8 cellular contexts compared by ENCODE assay signal in the genomic region with DNA sequence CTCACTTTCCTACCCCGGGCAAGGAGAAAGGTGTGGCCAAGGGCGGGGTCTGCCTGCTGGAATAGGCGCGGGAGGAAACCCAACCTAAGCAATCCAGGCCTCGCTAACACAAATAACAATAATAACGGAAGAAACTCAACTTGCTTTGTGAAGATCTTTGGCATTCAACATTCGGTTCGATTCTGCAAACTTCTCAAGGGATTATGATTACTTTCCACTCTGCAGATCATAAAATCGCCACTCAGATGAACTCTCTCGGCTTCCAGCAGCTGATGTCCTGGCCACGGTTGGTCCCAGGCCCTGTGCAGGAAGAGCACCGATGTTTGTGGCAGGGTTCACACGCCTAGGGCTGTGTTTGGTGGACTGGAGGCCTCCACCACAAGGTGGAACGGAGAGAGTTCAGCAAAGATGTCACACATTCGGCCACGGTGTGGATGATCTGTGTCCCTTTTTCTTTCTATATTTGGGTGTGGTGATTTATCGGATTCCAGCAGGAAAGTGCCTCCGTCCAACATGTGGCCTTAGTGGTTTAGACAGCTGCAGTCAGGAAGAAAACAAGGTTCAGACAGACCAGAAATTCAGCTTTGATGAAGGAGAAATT. TPM values are rescaled to one million over a fixed set of nuclear protein-coding genes. Genes with fewer than 3 reads are reported as not detected.
DNase-seq lines count a peak whose midpoint lies in the region; TF ChIP-seq lines count a peak whose summit lies in the region.

No MANE protein-coding gene starts in this region.

- peak overlapping the region in 10 of 11 experiments; percentile 29 to 79 (median 66); a peak in 13 of 22 replicates for H3K9ac ChIP-seq in BLaER1 treated with 17β-estradiol and CSF1 and Interleukin-3, amounts not matched to agents 10 nM and 100 nM
- peak overlapping the region; percentile 81 for H3K9ac ChIP-seq in Loucy (ENCODE audit: low read depth, low read length, poor library complexity, severe bottlenecking)
- H3K9ac ChIP-seq in neuronal stem cell (ENCODE audit: low read depth, low read length, poor library complexity) = no peak overlapping the region

- H2BK5ac ChIP-seq in neuronal stem cell (ENCODE audit: low read length) = no peak overlapping the region

- no peaks in the 10 kb centered on the region for H3K9me2 ChIP-seq in Loucy (replicated peaks; ENCODE audit: low read depth, low read length)

- H3K9me3 ChIP-seq in BLaER1 treated with 17β-estradiol and CSF1 and Interleukin-3, amounts not matched to agents 10 nM and 100 nM (replicated peaks in 1 of 11) = peaks cover 8 to 22% (median 18%) of the 10 kb centered on the region in 11 experiments; a peak in 19 of 22 replicates
- no peaks in the 10 kb centered on the region for H3K9me3 ChIP-seq in Loucy (ENCODE audit: insufficient read depth, low read depth, low read length)
- no peaks in the 10 kb centered on the region for H3K9me3 ChIP-seq in effector memory CD4-positive, alpha-beta T cell (ENCODE audit: control insufficient read depth, low read length)
- no peaks in the 10 kb centered on the region for H3K9me3 ChIP-seq in neuronal stem cell (replicated peaks in 1 of 2; ENCODE audit: control insufficient read depth in 2 of 2, insufficient read depth in 1 of 2, low read depth in 1 of 2, low read length in 2 of 2)
- no peaks in the 10 kb centered on the region for H3K9me3 ChIP-seq in adrenal gland (replicated peaks in 1 of 3)

- no peaks in the 10 kb centered on the region for H3F3A ChIP-seq in Loucy (ENCODE audit: low read depth)

- intact Hi-C loops in adrenal gland (cut with DNase I) = no loop called here

- H3K4me2 ChIP-seq in BLaER1 treated with 17β-estradiol and CSF1 and Interleukin-3, amounts not matched to agents 10 nM and 100 nM = peak overlapping the region; percentile 80 to 92 (median 87)
- H3K4me2 ChIP-seq in Loucy (ENCODE audit: low read depth, low read length, poor library complexity, severe bottlenecking) (peak overlapping the region; percentile 99), neuronal stem cell (ENCODE audit: insufficient read depth, low read length, poor library complexity, severe bottlenecking) (peak overlapping the region; percentile 42)

- TF ChIP-seq CTCF in Loucy (conservative IDR thresholded peaks at IDR 0.05; ENCODE audit: low read length) (no peak), adrenal gland (IDR thresholded peaks at IDR 0.05) (no peak)

- no peak overlapping the region for H2AK5ac ChIP-seq in neuronal stem cell (ENCODE audit: low read depth, low read length)

- H3K18ac ChIP-seq in neuronal stem cell (ENCODE audit: low read length) = no peak overlapping the region

- H3K79me2 ChIP-seq in Loucy (ENCODE audit: insufficient read depth, low read length) = peaks cover 45% of the 10 kb centered on the region

- WGBS in neuronal stem cell (ENCODE audit: extremely low coverage in 2 of 2, insufficient read length in 2 of 2, insufficient replicate concordance in 1 of 2), 2 donors = no CpG with 5 or more reads among the region's 18 CpGs
- WGBS in adrenal gland, 4 donors = 37 to 39% (median 38%) methylated on average over 14 to 18 of the region's 18 CpGs

- no peak overlapping the region for H3K27ac ChIP-seq in BLaER1 treated with 17β-estradiol and CSF1 and Interleukin-3, amounts not matched to agents 10 nM and 100 nM
- no peak overlapping the region for H3K27ac ChIP-seq in effector memory CD4-positive, alpha-beta T cell (ENCODE audit: insufficient read depth, low read length, poor library complexity, severe bottlenecking)
- no peak overlapping the region for H3K27ac ChIP-seq in neuronal stem cell (replicated peaks; ENCODE audit: low read length)
- no peak overlapping the region for H3K27ac ChIP-seq in adrenal gland

- no peak overlapping the region for H4K91ac ChIP-seq in neuronal stem cell (ENCODE audit: low read depth, low read length, poor library complexity)

- H2BK12ac ChIP-seq in neuronal stem cell (ENCODE audit: low read length) = no peak overlapping the region

- H3K4me3 ChIP-seq in BLaER1 treated with 17β-estradiol and CSF1 and Interleukin-3, amounts not matched to agents 10 nM and 100 nM = peak overlapping the region; percentile 48 to 70 (median 65)
- H3K4me3 ChIP-seq in Loucy (ENCODE audit: low read length, poor library complexity, severe bottlenecking) = peak overlapping the region; percentile 86
- H3K4me3 ChIP-seq in effector memory CD4-positive, alpha-beta T cell (ENCODE audit: insufficient read depth, low read depth, low read length, poor library complexity, severe bottlenecking) = peak overlapping the region; percentile 51
- no peak overlapping the region for H3K4me3 ChIP-seq in neuronal stem cell (ENCODE audit: low read length in 2 of 2)
- peak overlapping the region in 1 of 4 donors; percentile 60 for H3K4me3 ChIP-seq in adrenal gland

- H3K36me3 ChIP-seq in BLaER1 treated with 17β-estradiol and CSF1 and Interleukin-3, amounts not matched to agents 10 nM and 100 nM = no peaks in the 10 kb centered on the region
- H3K36me3 ChIP-seq in Loucy (ENCODE audit: insufficient read depth, low read length) (no peaks in the 10 kb centered on the region), neuronal stem cell (replicated peaks in 1 of 2; ENCODE audit: control insufficient read depth in 2 of 2, insufficient read depth in 2 of 2, low read length in 2 of 2) (peaks cover 0 to 4% of the 10 kb centered on the region in 2 donors), adrenal gland (replicated peaks in 1 of 2) (no peaks in the 10 kb centered on the region)
- H3K36me3 ChIP-seq in effector memory CD4-positive, alpha-beta T cell (ENCODE audit: control insufficient read depth, insufficient read depth, low read length) = no peaks in the 10 kb centered on the region

- H2BK120ac ChIP-seq in neuronal stem cell (ENCODE audit: low read depth, low read length) = no peak overlapping the region

- TF ChIP-seq POLR2A in adrenal gland (IDR thresholded peaks at IDR 0.05) = no peak

- no peak overlapping the region for H2BK15ac ChIP-seq in neuronal stem cell (ENCODE audit: low read length)

- H4K20me1 ChIP-seq in BLaER1 treated with 17β-estradiol and CSF1 and Interleukin-3, amounts not matched to agents 10 nM and 100 nM = peaks cover 0 to 13% (median 0%) of the 10 kb centered on the region in 11 experiments; a peak in 4 of 22 replicates
- H4K20me1 ChIP-seq in Loucy (ENCODE audit: insufficient read depth, low read length, poor library complexity, severe bottlenecking) = peaks cover 36% of the 10 kb centered on the region

- H3K4ac ChIP-seq in neuronal stem cell (ENCODE audit: low read length) = no peak overlapping the region

- no peak overlapping the region for H3K23ac ChIP-seq in neuronal stem cell (ENCODE audit: low read depth, low read length, poor library complexity)

- H2AFZ ChIP-seq in Loucy (ENCODE audit: low read length) (peak overlapping the region; percentile 54), neuronal stem cell (ENCODE audit: low read length) (peak overlapping the region; percentile 87)

- H3K14ac ChIP-seq in neuronal stem cell (ENCODE audit: low read length) = no peak overlapping the region

- peaks cover 8 to 39% (median 29%) of the 10 kb centered on the region in 10 experiments; a peak in 16 of 20 replicates for H3K4me1 ChIP-seq in BLaER1 treated with 17β-estradiol and CSF1 and Interleukin-3, amounts not matched to agents 10 nM and 100 nM
- H3K4me1 ChIP-seq in Loucy (ENCODE audit: insufficient read depth, low read length, poor library complexity, severe bottlenecking) (peaks cover 43% of the 10 kb centered on the region), neuronal stem cell (ENCODE audit: control insufficient read depth in 2 of 2, insufficient read depth in 1 of 2, low read depth in 1 of 2, low read length in 2 of 2) (peaks cover 0 to 8% of the 10 kb centered on the region in 2 donors), adrenal gland (replicated peaks in 1 of 2) (peaks cover 0 to 6% of the 10 kb centered on the region in 2 donors)
- peaks cover 14% of the 10 kb centered on the region for H3K4me1 ChIP-seq in effector memory CD4-positive, alpha-beta T cell (ENCODE audit: control insufficient read depth, insufficient read depth, low read length, poor library complexity, severe bottlenecking)

- peaks cover 2% of the 10 kb centered on the region for H3K79me1 ChIP-seq in neuronal stem cell (ENCODE audit: low read depth, low read length)

- H4K8ac ChIP-seq in neuronal stem cell (ENCODE audit: low read depth, low read length) = no peak overlapping the region

- peaks cover 21 to 39% (median 28%) of the 10 kb centered on the region in 11 experiments for H3K27me3 ChIP-seq in BLaER1 treated with 17β-estradiol and CSF1 and Interleukin-3, amounts not matched to agents 10 nM and 100 nM
- H3K27me3 ChIP-seq in Loucy (ENCODE audit: insufficient read depth, low read length, poor library complexity, severe bottlenecking) = peaks cover 3% of the 10 kb centered on the region
- peaks cover 26% of the 10 kb centered on the region for H3K27me3 ChIP-seq in effector memory CD4-positive, alpha-beta T cell (replicated peaks; ENCODE audit: control insufficient read depth, insufficient read depth, low read length, poor library complexity, severe bottlenecking)
- peaks cover 0 to 75% (median 0%) of the 10 kb centered on the region in 3 experiments for H3K27me3 ChIP-seq in neuronal stem cell (ENCODE audit: control insufficient read depth in 3 of 3, insufficient read depth in 3 of 3, low read depth in 1 of 3, low read length in 3 of 3)
- H3K27me3 ChIP-seq in adrenal gland = peaks cover 51% of the 10 kb centered on the region

- no peak for DNase-seq in effector memory CD4-positive, alpha-beta T cell
- DNase-seq in neuronal stem cell (ENCODE audit: low spot score) (no peak), NCI-H187 (lab: John Stamatoyannopoulos, UW) (no peak), NCI-H2196 treated with DMSO at 0.1 percent for 48 hours (lab: John Stamatoyannopoulos, UW; ENCODE audit: unreplicated experiment) (no peak), superior temporal gyrus (ENCODE audit: extremely low spot score) (no peak), adrenal gland (no peak)

RNA-seq across cellular contexts. Expression of gene SHISA2, which starts 0.4 kb away (rescaled TPM):
- polyA plus RNA-seq in neuronal stem cell (2013, experiment 1 of 2) = 77.7 TPM
- polyA plus RNA-seq in neuronal stem cell (2013, experiment 2 of 2) = 77.2 TPM
- under 1 TPM in 4 of 8 donors, not detected in 4; 0.07 to 0.85 (median 0.36) TPM for total RNA-seq in adrenal gland
- polyA plus RNA-seq in adrenal gland = under 1 TPM in 2 of 3 donors, not detected in 1; 0.07 to 0.13 TPM

Comparison
In these comparisons a context has a peak if more than half of its experiments do, and no peak if none do; other contexts are left out.
1. H3K4me2 ChIP-seq: peak in every context shown above with its lines; median percentile 99 in Loucy; 87 in BLaER1 treated with 17β-estradiol and CSF1 and Interleukin-3, amounts not matched to agents 10 nM and 100 nM; 42 in neuronal stem cell.
2. H3K4me3 ChIP-seq: peak in BLaER1 treated with 17β-estradiol and CSF1 and Interleukin-3, amounts not matched to agents 10 nM and 100 nM (10 of 10), Loucy (single experiment) and effector memory CD4-positive, alpha-beta T cell (single experiment); none in neuronal stem cell (0 of 2).